ENCODE assay signal across 1 cellular context in genomic region chr2:238296638-238297457, GRCh38.
TF ChIP-seq lines count a peak whose summit lies in the region.

No MANE protein-coding gene starts in this region.

TF ChIP-seq in H1, 55 proteins besides CTCF, POLR2A, EP300 and RAD21:
- TF ChIP-seq KDM4A (IDR thresholded peaks at IDR 0.05; ENCODE audit: low read depth, low read length, severe bottlenecking) = no peak
- no peak for TF ChIP-seq RNF2 (IDR thresholded peaks at IDR 0.05; ENCODE audit: borderline replicate concordance, low read depth, low read length, missing control alignments, poor library complexity, severe bottlenecking)
